ENCODE assay signal across 14 cellular contexts in genomic region chr1:59013928-59014279, GRCh38.
A peak's percentile ranks its signal among the peaks of the same experiment; 100 is the strongest.
DNase-seq lines count a peak whose midpoint lies in the region; ATAC-seq, FAIRE-seq and TF ChIP-seq lines count a peak whose summit lies in the region.
"Had no signal": no experiment of that assay in that cellular context is flagged by ENCODE, and none has a peak within 500 bp of the region (broad histone marks: within the 10 kb centered on the region; RNA-seq: fewer than 3 reads in every experiment).

No MANE protein-coding gene starts in this region.

- POLR2A ChIA-PET in HEK293 (lab: Yijun Ruan, JAX), result no interaction called here

- no peak for TF ChIP-seq CTCF in HEK293 (tag by site-specific recombination; IDR thresholded peaks at IDR 0.05)
- no peak for TF ChIP-seq CTCF in ascending aorta (IDR thresholded peaks at IDR 0.05)
- no peak for TF ChIP-seq CTCF in keratinocyte (optimal IDR thresholded peaks at IDR 0.05 in 1 of 3, IDR thresholded peaks at IDR 0.05 in 1 of 3, conservative IDR thresholded peaks at IDR 0.05 in 1 of 3; ENCODE audit: extremely low read depth in 1 of 3, insufficient read depth in 2 of 3, low read length in 3 of 3)

- intact Hi-C loops in ascending aorta (cut with DNase I), result no loop called here

- no peak for ATAC-seq in GM21526 (IDR thresholded peaks at IDR 0.05; ENCODE audit: low FRiP score, unreplicated experiment)
- ATAC-seq: activated CD4-positive, alpha-beta T cell treated with anti-CD3 and anti-CD28 coated beads for 36 hours had no signal

- no peaks in the 10 kb centered on the region for H3K9me1 ChIP-seq in keratinocyte (ENCODE audit: control insufficient read depth, extremely low read depth, insufficient read depth, low read length)

- no peaks in the 10 kb centered on the region for H3K79me1 ChIP-seq in mesendoderm (ENCODE audit: low read length)

- dilution Hi-C loops in keratinocyte (cut with MboI; ENCODE audit: extremely low pct_ligation_motif_present, low sequenced_read_pairs), result no loop called here

- H4K20me1 ChIP-seq in keratinocyte (ENCODE audit: control insufficient read depth, extremely low read depth, insufficient read depth, low read length), result no peaks in the 10 kb centered on the region

- H3K79me2 ChIP-seq in keratinocyte (ENCODE audit: control insufficient read depth, insufficient read depth, low read length) (no peaks in the 10 kb centered on the region), mesendoderm (ENCODE audit: control insufficient read depth, insufficient read depth, low read length) (no peaks in the 10 kb centered on the region)

- H3K56ac ChIP-seq in mesendoderm (ENCODE audit: low read length), result no peak overlapping the region

- H3K9me3 ChIP-seq in HEK293 (ENCODE audit: control insufficient read depth, insufficient read depth, low read depth, low read length) (no peaks in the 10 kb centered on the region), ascending aorta (no peaks in the 10 kb centered on the region), keratinocyte (ENCODE audit: control insufficient read depth, low read depth, low read length) (no peaks in the 10 kb centered on the region)
- H3K9me3 ChIP-seq: mucosa of descending colon had no signal

- no peak overlapping the region for H3K23ac ChIP-seq in mesendoderm (ENCODE audit: low read length)

- FAIRE-seq in keratinocyte (lab: Jason Lieb, UNC), result no peak

- no peak overlapping the region for H3K4ac ChIP-seq in mesendoderm (ENCODE audit: low read depth, low read length)

- H2BK120ac ChIP-seq in mesendoderm (ENCODE audit: low read depth, low read length), result no peak overlapping the region

- H3K36me3 ChIP-seq in HEK293 (ENCODE audit: control insufficient read depth in 2 of 2, insufficient read depth in 1 of 2, low read length in 2 of 2), result no peaks in the 10 kb centered on the region
- no peaks in the 10 kb centered on the region for H3K36me3 ChIP-seq in ascending aorta
- no peaks in the 10 kb centered on the region for H3K36me3 ChIP-seq in keratinocyte (ENCODE audit: control insufficient read depth in 2 of 2, extremely low read depth in 1 of 2, insufficient read depth in 2 of 2, low read length in 2 of 2)
- H3K36me3 ChIP-seq in mesendoderm (ENCODE audit: control insufficient read depth, insufficient read depth, low read length), result no peaks in the 10 kb centered on the region

- H3K4me1 ChIP-seq in HEK293 (ENCODE audit: control insufficient read depth, insufficient read depth, low read length) (peaks cover 12% of the 10 kb centered on the region), ascending aorta (peaks cover 0 to 20% of the 10 kb centered on the region in 2 donors), keratinocyte (ENCODE audit: control insufficient read depth, extremely low read depth, insufficient read depth, low read length) (peaks cover 56% of the 10 kb centered on the region), mesendoderm (ENCODE audit: control insufficient read depth, low read depth, low read length) (peaks cover 7% of the 10 kb centered on the region)

- CTCF ChIA-PET in HEK293 (lab: Yijun Ruan, JAX), result interaction anchor here (0.5 to 0.6 kb wide), 2 partner anchors 27 to 97 kb away, joined by 3 to 4 read pairs; no protein-coding TSS in a partner anchor

- H3K9ac ChIP-seq in keratinocyte (ENCODE audit: control insufficient read depth, extremely low read depth, insufficient read depth, low read length) (peak overlapping the region; percentile 61), mesendoderm (ENCODE audit: low read length) (no peak overlapping the region)

- H3K4me3 ChIP-seq in HEK293 (ENCODE audit: low read depth, low read length) (no peak overlapping the region), ascending aorta (peak overlapping the region; percentile 10 to 41), keratinocyte (ENCODE audit: control insufficient read depth in 2 of 3, extremely low read depth in 1 of 3, insufficient read depth in 2 of 3, low read depth in 1 of 3, low read length in 3 of 3) (no peak overlapping the region), skin epidermis (no peak overlapping the region), mesendoderm (ENCODE audit: low read length) (no peak overlapping the region)
- H3K4me3 ChIP-seq: mucosa of descending colon had no signal

- no peak overlapping the region for H2BK15ac ChIP-seq in mesendoderm (replicated peaks; ENCODE audit: low read depth)

- peak overlapping the region; percentile 76 for H3K4me2 ChIP-seq in keratinocyte (ENCODE audit: control insufficient read depth, extremely low read depth, insufficient read depth, low read depth, low read length)
- H3K4me2 ChIP-seq in mesendoderm (ENCODE audit: low read length), result no peak overlapping the region

- peak overlapping the region; percentile 94 for H2AFZ ChIP-seq in keratinocyte (ENCODE audit: control insufficient read depth, low read length)

- H3K18ac ChIP-seq in mesendoderm (ENCODE audit: low read length), result no peak overlapping the region

- DNase-seq in ascending aorta (ENCODE audit: low spot score in 2 of 2), result no peak
- DNase-seq in keratinocyte (ENCODE audit: low read depth, low spot score), result no peak
- DNase-seq in activated CD4-positive, alpha-beta T cell treated with anti-CD3 and anti-CD28 coated beads, Interleukin-2, amount 50 U/mL, for 48 hours, result no peak
- DNase-seq in mesendoderm, result no peak
- DNase-seq in activated T-cell treated with anti-CD3 and anti-CD28 coated beads, Interleukin-2, amount 50 U/mL, for 1 hour, result no peak
- DNase-seq: activated CD4-positive, alpha-beta T cell treated with anti-CD3 and anti-CD28 coated beads for 36 hours; activated naive CD8-positive, alpha-beta T cell treated with anti-CD3 and anti-CD28 coated beads, Interleukin-2, amount 10 ng/mL, durations not matched to agents 7 days and 5 days; CD4-positive, CD25-positive, alpha-beta regulatory T cell; NCI-H1417; OCI-M1 had no signal

- H3K27ac ChIP-seq in HEK293 (ENCODE audit: extremely low read depth, low read depth, low read length), result peak overlapping the region; percentile 67
- H3K27ac ChIP-seq in ascending aorta, result peak overlapping the region; percentile 81 to 92
- peak overlapping the region; percentile 72 for H3K27ac ChIP-seq in keratinocyte (ENCODE audit: control insufficient read depth, insufficient read depth, low read length)
- H3K27ac ChIP-seq in skin epidermis, result peak overlapping the region in 20 of 21 experiments; percentile 0 to 84 (median 76)
- H3K27ac ChIP-seq in mesendoderm (ENCODE audit: low read depth, low read length), result no peak overlapping the region

- H4K8ac ChIP-seq in mesendoderm (ENCODE audit: low read depth, low read length), result no peak overlapping the region

- H3K27me3 ChIP-seq in ascending aorta (no peaks in the 10 kb centered on the region), keratinocyte (ENCODE audit: control insufficient read depth, extremely low read depth, insufficient read depth, low read length) (no peaks in the 10 kb centered on the region), mesendoderm (ENCODE audit: insufficient read depth, low read length, poor library complexity) (no peaks in the 10 kb centered on the region)

- H2AK5ac ChIP-seq in mesendoderm (ENCODE audit: low read length), result no peak overlapping the region

- H2BK5ac ChIP-seq in mesendoderm (ENCODE audit: low read length), result no peak overlapping the region

- H4K5ac ChIP-seq in mesendoderm (ENCODE audit: low read length), result no peak overlapping the region

- no CpG with 5 or more reads among the region's 3 CpGs for WGBS in mesendoderm (ENCODE audit: extremely low coverage, insufficient coverage, low lambda C conversion rate)

TF ChIP-seq in HEK293, 187 proteins besides CTCF, POLR2A, EP300 and RAD21:
- TF ChIP-seq TRIM28 (IDR thresholded peaks at IDR 0.05; ENCODE audit: borderline replicate concordance, low read length) (peak; percentile 34; the same call in 1 of the 2 replicates), ZNF600 (tag by site-specific recombination; IDR thresholded peaks at IDR 0.05) (0 out of 2 replicates have a peak, but pooled peaks have one; percentile 10), ZXDB (tag by site-specific recombination; IDR thresholded peaks at IDR 0.05) (0 out of 2 replicates have a peak, but pooled peaks have one; percentile 10), ZNF16 (tag by site-specific recombination; IDR thresholded peaks at IDR 0.05; ENCODE audit: low read depth) (no peak)

Comparison
In these comparisons a context has a peak if more than half of its experiments do, and no peak if none do; other contexts are left out.
1. H3K4me3 ChIP-seq: peak in ascending aorta (2 of 2); none in HEK293 (single experiment), keratinocyte (0 of 3), skin epidermis (0 of 7) and mesendoderm (single experiment).